ENCODE assay signal across 1 cellular context in the genomic region with DNA sequence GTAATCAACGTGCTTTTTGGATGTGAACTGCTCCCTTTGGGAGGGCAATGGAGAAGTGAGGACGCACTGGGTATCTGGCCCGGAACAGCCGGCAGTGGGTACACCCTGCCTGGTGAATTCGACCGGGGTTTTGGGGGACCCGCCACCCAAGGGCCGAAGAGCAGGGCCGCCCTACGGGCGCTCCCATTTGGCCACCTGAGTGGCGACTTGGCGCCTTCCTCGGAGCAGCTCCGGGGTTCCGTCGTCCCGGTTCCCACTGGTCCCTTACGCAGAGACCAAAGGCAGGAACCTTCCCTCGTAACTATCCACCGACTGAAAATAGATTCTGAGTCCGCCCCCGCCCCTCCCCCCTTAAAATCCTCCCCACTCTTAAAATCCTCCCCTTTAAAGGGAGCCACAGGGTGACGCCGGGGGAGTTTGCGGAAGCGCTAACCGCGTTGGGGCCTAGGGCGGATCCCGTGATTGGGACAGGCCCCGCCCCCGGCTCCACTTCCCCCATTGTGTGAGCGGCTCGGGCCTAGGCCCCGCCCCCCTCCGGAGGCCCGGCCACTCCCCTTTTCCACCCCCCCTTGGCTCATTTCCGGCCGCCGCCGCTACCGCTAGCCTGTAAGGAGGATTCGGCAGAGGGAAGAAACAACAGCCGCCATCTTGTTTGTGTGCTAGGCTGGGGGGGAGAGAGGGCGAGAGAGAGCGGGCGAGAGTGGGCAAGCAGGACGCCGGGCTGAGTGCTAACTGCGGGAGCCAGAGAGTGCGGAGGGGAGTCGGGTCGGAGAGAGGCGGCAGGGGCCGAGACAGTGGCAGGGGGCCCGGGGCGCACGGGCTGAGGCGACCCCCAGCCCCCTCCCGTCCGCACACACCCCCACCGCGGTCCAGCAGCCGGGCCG.
TF ChIP-seq lines count a peak whose summit lies in the region.

No MANE protein-coding gene starts in this region.

TF ChIP-seq in K562, 482 proteins besides CTCF, POLR2A, EP300 and RAD21 (continued from another document and continues in another):
- TF ChIP-seq, protein P1, sequence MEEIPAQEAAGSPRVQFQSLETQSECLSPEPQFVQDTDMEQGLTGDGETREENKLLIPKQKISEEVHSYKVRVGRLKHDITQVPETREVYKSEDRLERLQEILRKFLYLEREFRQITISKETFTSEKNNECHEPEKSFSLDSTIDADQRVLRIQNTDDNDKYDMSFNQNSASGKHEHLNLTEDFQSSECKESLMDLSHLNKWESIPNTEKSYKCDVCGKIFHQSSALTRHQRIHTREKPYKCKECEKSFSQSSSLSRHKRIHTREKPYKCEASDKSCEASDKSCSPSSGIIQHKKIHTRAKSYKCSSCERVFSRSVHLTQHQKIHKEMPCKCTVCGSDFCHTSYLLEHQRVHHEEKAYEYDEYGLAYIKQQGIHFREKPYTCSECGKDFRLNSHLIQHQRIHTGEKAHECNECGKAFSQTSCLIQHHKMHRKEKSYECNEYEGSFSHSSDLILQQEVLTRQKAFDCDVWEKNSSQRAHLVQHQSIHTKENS (CRISPR knock-in tag; IDR thresholded peaks at IDR 0.05), result no peak
- no peak for TF ChIP-seq ZNF253 (CRISPR knock-in tag; conservative IDR thresholded peaks at IDR 0.05)
- no peak for TF ChIP-seq BDP1 (IDR thresholded peaks at IDR 0.05; ENCODE audit: insufficient read depth, insufficient read length)
- no peak for TF ChIP-seq TRIM28 (IDR thresholded peaks at IDR 0.05)
- TF ChIP-seq TCF7L2 (IDR thresholded peaks at IDR 0.05; ENCODE audit: low read depth, low read length), result no peak
- TF ChIP-seq OTX1 (CRISPR knock-in tag; IDR thresholded peaks at IDR 0.05), result peak; percentile 92
- TF ChIP-seq CEBPB (tag; IDR thresholded peaks at IDR 0.05), result no peak
- TF ChIP-seq, protein P2, sequence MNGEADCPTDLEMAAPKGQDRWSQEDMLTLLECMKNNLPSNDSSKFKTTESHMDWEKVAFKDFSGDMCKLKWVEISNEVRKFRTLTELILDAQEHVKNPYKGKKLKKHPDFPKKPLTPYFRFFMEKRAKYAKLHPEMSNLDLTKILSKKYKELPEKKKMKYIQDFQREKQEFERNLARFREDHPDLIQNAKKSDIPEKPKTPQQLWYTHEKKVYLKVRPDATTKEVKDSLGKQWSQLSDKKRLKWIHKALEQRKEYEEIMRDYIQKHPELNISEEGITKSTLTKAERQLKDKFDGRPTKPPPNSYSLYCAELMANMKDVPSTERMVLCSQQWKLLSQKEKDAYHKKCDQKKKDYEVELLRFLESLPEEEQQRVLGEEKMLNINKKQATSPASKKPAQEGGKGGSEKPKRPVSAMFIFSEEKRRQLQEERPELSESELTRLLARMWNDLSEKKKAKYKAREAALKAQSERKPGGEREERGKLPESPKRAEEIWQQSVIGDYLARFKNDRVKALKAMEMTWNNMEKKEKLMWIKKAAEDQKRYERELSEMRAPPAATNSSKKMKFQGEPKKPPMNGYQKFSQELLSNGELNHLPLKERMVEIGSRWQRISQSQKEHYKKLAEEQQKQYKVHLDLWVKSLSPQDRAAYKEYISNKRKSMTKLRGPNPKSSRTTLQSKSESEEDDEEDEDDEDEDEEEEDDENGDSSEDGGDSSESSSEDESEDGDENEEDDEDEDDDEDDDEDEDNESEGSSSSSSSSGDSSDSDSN (IDR thresholded peaks at IDR 0.05; ENCODE audit: borderline replicate concordance in 1 of 2, low read depth in 2 of 2, low read length in 2 of 2), result 0 out of 4 replicates have a peak, but pooled peaks have one; percentile 25 to 35
- TF ChIP-seq PHF8 (IDR thresholded peaks at IDR 0.05; ENCODE audit: borderline replicate concordance, low read length), result peak; percentile 69
- TF ChIP-seq, protein P3, sequence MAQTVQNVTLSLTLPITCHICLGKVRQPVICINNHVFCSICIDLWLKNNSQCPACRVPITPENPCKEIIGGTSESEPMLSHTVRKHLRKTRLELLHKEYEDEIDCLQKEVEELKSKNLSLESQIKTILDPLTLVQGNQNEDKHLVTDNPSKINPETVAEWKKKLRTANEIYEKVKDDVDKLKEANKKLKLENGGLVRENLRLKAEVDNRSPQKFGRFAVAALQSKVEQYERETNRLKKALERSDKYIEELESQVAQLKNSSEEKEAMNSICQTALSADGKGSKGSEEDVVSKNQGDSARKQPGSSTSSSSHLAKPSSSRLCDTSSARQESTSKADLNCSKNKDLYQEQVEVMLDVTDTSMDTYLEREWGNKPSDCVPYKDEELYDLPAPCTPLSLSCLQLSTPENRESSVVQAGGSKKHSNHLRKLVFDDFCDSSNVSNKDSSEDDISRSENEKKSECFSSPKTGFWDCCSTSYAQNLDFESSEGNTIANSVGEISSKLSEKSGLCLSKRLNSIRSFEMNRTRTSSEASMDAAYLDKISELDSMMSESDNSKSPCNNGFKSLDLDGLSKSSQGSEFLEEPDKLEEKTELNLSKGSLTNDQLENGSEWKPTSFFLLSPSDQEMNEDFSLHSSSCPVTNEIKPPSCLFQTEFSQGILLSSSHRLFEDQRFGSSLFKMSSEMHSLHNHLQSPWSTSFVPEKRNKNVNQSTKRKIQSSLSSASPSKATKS (CRISPR knock-in tag; IDR thresholded peaks at IDR 0.05), result no peak
- TF ChIP-seq ETV5 (CRISPR knock-in tag; IDR thresholded peaks at IDR 0.05; ENCODE audit: low read depth), result peak; percentile 88; the same call in 1 of the 2 replicates
- TF ChIP-seq MAFF (IDR thresholded peaks at IDR 0.05; ENCODE audit: low read length), result no peak
- TF ChIP-seq SIX5 (IDR thresholded peaks at IDR 0.05; ENCODE audit: borderline replicate concordance in 1 of 2, insufficient read depth in 1 of 2, low read depth in 1 of 2, low read length in 2 of 2), result no peak
- TF ChIP-seq, protein P4, sequence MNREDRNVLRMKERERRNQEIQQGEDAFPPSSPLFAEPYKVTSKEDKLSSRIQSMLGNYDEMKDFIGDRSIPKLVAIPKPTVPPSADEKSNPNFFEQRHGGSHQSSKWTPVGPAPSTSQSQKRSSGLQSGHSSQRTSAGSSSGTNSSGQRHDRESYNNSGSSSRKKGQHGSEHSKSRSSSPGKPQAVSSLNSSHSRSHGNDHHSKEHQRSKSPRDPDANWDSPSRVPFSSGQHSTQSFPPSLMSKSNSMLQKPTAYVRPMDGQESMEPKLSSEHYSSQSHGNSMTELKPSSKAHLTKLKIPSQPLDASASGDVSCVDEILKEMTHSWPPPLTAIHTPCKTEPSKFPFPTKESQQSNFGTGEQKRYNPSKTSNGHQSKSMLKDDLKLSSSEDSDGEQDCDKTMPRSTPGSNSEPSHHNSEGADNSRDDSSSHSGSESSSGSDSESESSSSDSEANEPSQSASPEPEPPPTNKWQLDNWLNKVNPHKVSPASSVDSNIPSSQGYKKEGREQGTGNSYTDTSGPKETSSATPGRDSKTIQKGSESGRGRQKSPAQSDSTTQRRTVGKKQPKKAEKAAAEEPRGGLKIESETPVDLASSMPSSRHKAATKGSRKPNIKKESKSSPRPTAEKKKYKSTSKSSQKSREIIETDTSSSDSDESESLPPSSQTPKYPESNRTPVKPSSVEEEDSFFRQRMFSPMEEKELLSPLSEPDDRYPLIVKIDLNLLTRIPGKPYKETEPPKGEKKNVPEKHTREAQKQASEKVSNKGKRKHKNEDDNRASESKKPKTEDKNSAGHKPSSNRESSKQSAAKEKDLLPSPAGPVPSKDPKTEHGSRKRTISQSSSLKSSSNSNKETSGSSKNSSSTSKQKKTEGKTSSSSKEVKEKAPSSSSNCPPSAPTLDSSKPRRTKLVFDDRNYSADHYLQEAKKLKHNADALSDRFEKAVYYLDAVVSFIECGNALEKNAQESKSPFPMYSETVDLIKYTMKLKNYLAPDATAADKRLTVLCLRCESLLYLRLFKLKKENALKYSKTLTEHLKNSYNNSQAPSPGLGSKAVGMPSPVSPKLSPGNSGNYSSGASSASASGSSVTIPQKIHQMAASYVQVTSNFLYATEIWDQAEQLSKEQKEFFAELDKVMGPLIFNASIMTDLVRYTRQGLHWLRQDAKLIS (CRISPR knock-in tag; IDR thresholded peaks at IDR 0.05), result peak; percentile 53; the same call in 1 of the 2 replicates
- TF ChIP-seq THRAP3 (IDR thresholded peaks at IDR 0.05; ENCODE audit: borderline replicate concordance), result no peak
- peak in 1 of 2 experiments; percentile 74; a peak in 2 of 4 replicates for TF ChIP-seq HDAC1 (IDR thresholded peaks at IDR 0.05)
- TF ChIP-seq, protein P5, sequence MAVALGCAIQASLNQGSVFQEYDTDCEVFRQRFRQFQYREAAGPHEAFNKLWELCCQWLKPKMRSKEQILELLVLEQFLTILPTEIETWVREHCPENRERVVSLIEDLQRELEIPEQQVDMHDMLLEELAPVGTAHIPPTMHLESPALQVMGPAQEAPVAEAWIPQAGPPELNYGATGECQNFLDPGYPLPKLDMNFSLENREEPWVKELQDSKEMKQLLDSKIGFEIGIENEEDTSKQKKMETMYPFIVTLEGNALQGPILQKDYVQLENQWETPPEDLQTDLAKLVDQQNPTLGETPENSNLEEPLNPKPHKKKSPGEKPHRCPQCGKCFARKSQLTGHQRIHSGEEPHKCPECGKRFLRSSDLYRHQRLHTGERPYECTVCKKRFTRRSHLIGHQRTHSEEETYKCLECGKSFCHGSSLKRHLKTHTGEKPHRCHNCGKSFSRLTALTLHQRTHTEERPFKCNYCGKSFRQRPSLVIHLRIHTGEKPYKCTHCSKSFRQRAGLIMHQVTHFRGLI (CRISPR knock-in tag; IDR thresholded peaks at IDR 0.05), result no peak
- TF ChIP-seq ADNP (tag; IDR thresholded peaks at IDR 0.05), result no peak
- TF ChIP-seq, protein P6, sequence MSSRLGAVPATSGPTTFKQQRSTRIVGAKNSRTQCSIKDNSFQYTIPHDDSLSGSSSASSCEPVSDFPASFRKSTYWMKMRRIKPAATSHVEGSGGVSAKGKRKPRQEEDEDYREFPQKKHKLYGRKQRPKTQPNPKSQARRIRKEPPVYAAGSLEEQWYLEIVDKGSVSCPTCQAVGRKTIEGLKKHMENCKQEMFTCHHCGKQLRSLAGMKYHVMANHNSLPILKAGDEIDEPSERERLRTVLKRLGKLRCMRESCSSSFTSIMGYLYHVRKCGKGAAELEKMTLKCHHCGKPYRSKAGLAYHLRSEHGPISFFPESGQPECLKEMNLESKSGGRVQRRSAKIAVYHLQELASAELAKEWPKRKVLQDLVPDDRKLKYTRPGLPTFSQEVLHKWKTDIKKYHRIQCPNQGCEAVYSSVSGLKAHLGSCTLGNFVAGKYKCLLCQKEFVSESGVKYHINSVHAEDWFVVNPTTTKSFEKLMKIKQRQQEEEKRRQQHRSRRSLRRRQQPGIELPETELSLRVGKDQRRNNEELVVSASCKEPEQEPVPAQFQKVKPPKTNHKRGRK (tag; IDR thresholded peaks at IDR 0.05), result no peak
- TF ChIP-seq PML (IDR thresholded peaks at IDR 0.05; ENCODE audit: low read length), result peak; percentile 72
- no peak for TF ChIP-seq ZNF586 (CRISPR knock-in tag; conservative IDR thresholded peaks at IDR 0.05)
- no peak for TF ChIP-seq ZNF41 (CRISPR knock-in tag; conservative IDR thresholded peaks at IDR 0.05)
- TF ChIP-seq HLTF (IDR thresholded peaks at IDR 0.05), result 0 out of 2 replicates have a peak, but pooled peaks have one; percentile 37
- TF ChIP-seq CBFA2T2 (conservative IDR thresholded peaks at IDR 0.05), result no peak
- TF ChIP-seq ZNF274 (IDR thresholded peaks at IDR 0.05; ENCODE audit: borderline replicate concordance, low read depth, low read length), result no peak
- TF ChIP-seq RFX1 (IDR thresholded peaks at IDR 0.05), result no peak
- TF ChIP-seq CCNT2 (IDR thresholded peaks at IDR 0.05; ENCODE audit: borderline replicate concordance, extremely low read depth, insufficient read length, low read depth, low read length), result peak; percentile 50
- TF ChIP-seq CHCHD3 (CRISPR knock-in tag; IDR thresholded peaks at IDR 0.05), result no peak
- TF ChIP-seq POLR2H (tag; IDR thresholded peaks at IDR 0.05; ENCODE audit: low read depth), result peak; percentile 78
- TF ChIP-seq EZH2 (IDR thresholded peaks at IDR 0.05; ENCODE audit: borderline replicate concordance, low read depth, low read length), result no peak
- no peak for TF ChIP-seq ZNF76 (CRISPR knock-in tag; IDR thresholded peaks at IDR 0.05; ENCODE audit: borderline replicate concordance)
- no peak for TF ChIP-seq DNMT1 (IDR thresholded peaks at IDR 0.05)
- TF ChIP-seq TARDBP (IDR thresholded peaks at IDR 0.05), result no peak
- no peak; the same call in 1 of the 2 replicates for TF ChIP-seq FOSL1 (tag; conservative IDR thresholded peaks at IDR 0.05)
- TF ChIP-seq, protein P7, sequence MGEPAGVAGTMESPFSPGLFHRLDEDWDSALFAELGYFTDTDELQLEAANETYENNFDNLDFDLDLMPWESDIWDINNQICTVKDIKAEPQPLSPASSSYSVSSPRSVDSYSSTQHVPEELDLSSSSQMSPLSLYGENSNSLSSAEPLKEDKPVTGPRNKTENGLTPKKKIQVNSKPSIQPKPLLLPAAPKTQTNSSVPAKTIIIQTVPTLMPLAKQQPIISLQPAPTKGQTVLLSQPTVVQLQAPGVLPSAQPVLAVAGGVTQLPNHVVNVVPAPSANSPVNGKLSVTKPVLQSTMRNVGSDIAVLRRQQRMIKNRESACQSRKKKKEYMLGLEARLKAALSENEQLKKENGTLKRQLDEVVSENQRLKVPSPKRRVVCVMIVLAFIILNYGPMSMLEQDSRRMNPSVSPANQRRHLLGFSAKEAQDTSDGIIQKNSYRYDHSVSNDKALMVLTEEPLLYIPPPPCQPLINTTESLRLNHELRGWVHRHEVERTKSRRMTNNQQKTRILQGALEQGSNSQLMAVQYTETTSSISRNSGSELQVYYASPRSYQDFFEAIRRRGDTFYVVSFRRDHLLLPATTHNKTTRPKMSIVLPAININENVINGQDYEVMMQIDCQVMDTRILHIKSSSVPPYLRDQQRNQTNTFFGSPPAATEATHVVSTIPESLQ (CRISPR knock-in tag; IDR thresholded peaks at IDR 0.05), result no peak
- no peak for TF ChIP-seq FOXA3 (CRISPR knock-in tag; conservative IDR thresholded peaks at IDR 0.05 in 1 of 2, IDR thresholded peaks at IDR 0.05 in 1 of 2)
- TF ChIP-seq, protein P8, sequence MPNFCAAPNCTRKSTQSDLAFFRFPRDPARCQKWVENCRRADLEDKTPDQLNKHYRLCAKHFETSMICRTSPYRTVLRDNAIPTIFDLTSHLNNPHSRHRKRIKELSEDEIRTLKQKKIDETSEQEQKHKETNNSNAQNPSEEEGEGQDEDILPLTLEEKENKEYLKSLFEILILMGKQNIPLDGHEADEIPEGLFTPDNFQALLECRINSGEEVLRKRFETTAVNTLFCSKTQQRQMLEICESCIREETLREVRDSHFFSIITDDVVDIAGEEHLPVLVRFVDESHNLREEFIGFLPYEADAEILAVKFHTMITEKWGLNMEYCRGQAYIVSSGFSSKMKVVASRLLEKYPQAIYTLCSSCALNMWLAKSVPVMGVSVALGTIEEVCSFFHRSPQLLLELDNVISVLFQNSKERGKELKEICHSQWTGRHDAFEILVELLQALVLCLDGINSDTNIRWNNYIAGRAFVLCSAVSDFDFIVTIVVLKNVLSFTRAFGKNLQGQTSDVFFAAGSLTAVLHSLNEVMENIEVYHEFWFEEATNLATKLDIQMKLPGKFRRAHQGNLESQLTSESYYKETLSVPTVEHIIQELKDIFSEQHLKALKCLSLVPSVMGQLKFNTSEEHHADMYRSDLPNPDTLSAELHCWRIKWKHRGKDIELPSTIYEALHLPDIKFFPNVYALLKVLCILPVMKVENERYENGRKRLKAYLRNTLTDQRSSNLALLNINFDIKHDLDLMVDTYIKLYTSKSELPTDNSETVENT (CRISPR knock-in tag; IDR thresholded peaks at IDR 0.05), result no peak
- TF ChIP-seq ELF4 (CRISPR knock-in tag; IDR thresholded peaks at IDR 0.05), result peak; percentile 73
- 0 out of 2 replicates have a peak, but pooled peaks have one; percentile 16 for TF ChIP-seq TAL1 (IDR thresholded peaks at IDR 0.05)
- no peak for TF ChIP-seq JUNB (CRISPR knock-in tag; conservative IDR thresholded peaks at IDR 0.05)
- TF ChIP-seq SP2 (IDR thresholded peaks at IDR 0.05; ENCODE audit: extremely low read depth, low read depth, low read length, poor library complexity, severe bottlenecking), result no peak
- no peak for TF ChIP-seq TEAD1 (CRISPR knock-in tag; IDR thresholded peaks at IDR 0.05)
- no peak for TF ChIP-seq HMG20A (CRISPR knock-in tag; conservative IDR thresholded peaks at IDR 0.05)
- TF ChIP-seq CHD4 (IDR thresholded peaks at IDR 0.05; ENCODE audit: insufficient read depth, insufficient replicate concordance, low read depth, low read length, poor library complexity, severe bottlenecking), result no peak
- no peak for TF ChIP-seq ASH1L (IDR thresholded peaks at IDR 0.05; ENCODE audit: borderline replicate concordance, low read depth, partially characterized antibody)
